In genomic region chr5:140402258-140403074, GRCh38 we compare ENCODE assay signal across 1 cellular context.
TF ChIP-seq lines count a peak whose summit lies in the region.

No MANE protein-coding gene starts in this region.

TF ChIP-seq in HepG2, 621 proteins besides CTCF, POLR2A, EP300 and RAD21 (continued from another document and continues in another):
- TF ChIP-seq, protein P1, sequence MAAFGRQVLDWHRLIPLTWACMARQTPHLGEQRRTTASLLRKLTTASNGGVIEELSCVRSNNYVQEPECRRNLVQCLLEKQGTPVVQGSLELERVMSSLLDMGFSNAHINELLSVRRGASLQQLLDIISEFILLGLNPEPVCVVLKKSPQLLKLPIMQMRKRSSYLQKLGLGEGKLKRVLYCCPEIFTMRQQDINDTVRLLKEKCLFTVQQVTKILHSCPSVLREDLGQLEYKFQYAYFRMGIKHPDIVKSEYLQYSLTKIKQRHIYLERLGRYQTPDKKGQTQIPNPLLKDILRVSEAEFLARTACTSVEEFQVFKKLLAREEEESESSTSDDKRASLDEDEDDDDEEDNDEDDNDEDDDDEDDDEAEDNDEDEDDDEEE (CRISPR knock-in tag; IDR thresholded peaks at IDR 0.05): no peak
- TF ChIP-seq ZNF510 (CRISPR knock-in tag; IDR thresholded peaks at IDR 0.05; ENCODE audit: low read depth) (no peak), HNF1A (IDR thresholded peaks at IDR 0.05; ENCODE audit: low read depth) (no peak), HNF1A (CRISPR knock-in tag; IDR thresholded peaks at IDR 0.05; ENCODE audit: borderline replicate concordance) (no peak), ZNF563 (CRISPR knock-in tag; IDR thresholded peaks at IDR 0.05) (no peak), ZNF441 (CRISPR knock-in tag; IDR thresholded peaks at IDR 0.05; ENCODE audit: borderline replicate concordance) (no peak; the same call in 1 of the 2 replicates), ZSCAN5A (CRISPR knock-in tag; IDR thresholded peaks at IDR 0.05; ENCODE audit: borderline replicate concordance) (no peak), SP140L (CRISPR knock-in tag; IDR thresholded peaks at IDR 0.05; ENCODE audit: borderline replicate concordance) (no peak), SRSF1 (optimal IDR thresholded peaks at IDR 0.05; ENCODE audit: low read depth, low read length) (peak; percentile 6), ZNF350 (CRISPR knock-in tag; IDR thresholded peaks at IDR 0.05; ENCODE audit: borderline replicate concordance, low read depth) (0 out of 2 replicates have a peak, but pooled peaks have one; percentile 5), ZBTB20 (CRISPR knock-in tag; IDR thresholded peaks at IDR 0.05; ENCODE audit: borderline replicate concordance, low read depth) (no peak), ZSCAN22 (CRISPR knock-in tag; IDR thresholded peaks at IDR 0.05) (no peak), NFIB (CRISPR knock-in tag; IDR thresholded peaks at IDR 0.05; ENCODE audit: borderline replicate concordance) (peak; percentile 49; the same call in 1 of the 2 replicates), GATA4 (IDR thresholded peaks at IDR 0.05; ENCODE audit: borderline replicate concordance, low read depth) (no peak), IRF1 (CRISPR knock-in tag; IDR thresholded peaks at IDR 0.05; ENCODE audit: low read depth) (0 out of 2 replicates have a peak, but pooled peaks have one; percentile 16), ZNF101 (CRISPR knock-in tag; IDR thresholded peaks at IDR 0.05; ENCODE audit: borderline replicate concordance, low read depth) (no peak), ATF1 (CRISPR knock-in tag; IDR thresholded peaks at IDR 0.05) (no peak), MED13 (CRISPR knock-in tag; IDR thresholded peaks at IDR 0.05) (no peak; the same call in 1 of the 2 replicates), KMT2A (CRISPR knock-in tag; IDR thresholded peaks at IDR 0.05) (no peak), ELF3 (CRISPR knock-in tag; IDR thresholded peaks at IDR 0.05) (0 out of 2 replicates have a peak, but pooled peaks have one; percentile 33), ZBTB2 (CRISPR knock-in tag; IDR thresholded peaks at IDR 0.05; ENCODE audit: low read depth) (no peak), ZNF124 (CRISPR knock-in tag; IDR thresholded peaks at IDR 0.05) (no peak), THAP8 (CRISPR knock-in tag; IDR thresholded peaks at IDR 0.05; ENCODE audit: borderline replicate concordance) (0 out of 2 replicates have a peak, but pooled peaks have one; percentile 77), NONO (IDR thresholded peaks at IDR 0.05) (no peak), NONO (CRISPR knock-in tag; conservative IDR thresholded peaks at IDR 0.05) (no peak), ZNF775 (CRISPR knock-in tag; IDR thresholded peaks at IDR 0.05; ENCODE audit: borderline replicate concordance) (no peak), TARDBP (CRISPR knock-in tag; IDR thresholded peaks at IDR 0.05) (peak; percentile 8; the same call in 1 of the 2 replicates), ZNF724P (CRISPR knock-in tag; IDR thresholded peaks at IDR 0.05; ENCODE audit: borderline replicate concordance) (no peak), ZNF770 (CRISPR knock-in tag; IDR thresholded peaks at IDR 0.05) (peak; percentile 77; the same call in 1 of the 2 replicates), ZNF772 (CRISPR knock-in tag; IDR thresholded peaks at IDR 0.05) (peak; percentile 32; the same call in 1 of the 2 replicates), ZNF746 (CRISPR knock-in tag; IDR thresholded peaks at IDR 0.05) (no peak; the same call in 1 of the 2 replicates), REPIN1 (CRISPR knock-in tag; IDR thresholded peaks at IDR 0.05; ENCODE audit: borderline replicate concordance, low read depth) (0 out of 2 replicates have a peak, but pooled peaks have one; percentile 57)
- TF ChIP-seq, protein P2, sequence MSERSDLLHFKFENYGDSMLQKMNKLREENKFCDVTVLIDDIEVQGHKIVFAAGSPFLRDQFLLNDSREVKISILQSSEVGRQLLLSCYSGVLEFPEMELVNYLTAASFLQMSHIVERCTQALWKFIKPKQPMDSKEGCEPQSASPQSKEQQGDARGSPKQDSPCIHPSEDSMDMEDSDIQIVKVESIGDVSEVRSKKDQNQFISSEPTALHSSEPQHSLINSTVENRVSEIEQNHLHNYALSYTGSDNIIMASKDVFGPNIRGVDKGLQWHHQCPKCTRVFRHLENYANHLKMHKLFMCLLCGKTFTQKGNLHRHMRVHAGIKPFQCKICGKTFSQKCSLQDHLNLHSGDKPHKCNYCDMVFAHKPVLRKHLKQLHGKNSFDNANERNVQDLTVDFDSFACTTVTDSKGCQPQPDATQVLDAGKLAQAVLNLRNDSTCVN (CRISPR knock-in tag; IDR thresholded peaks at IDR 0.05; ENCODE audit: borderline replicate concordance): no peak
- TF ChIP-seq, protein P3, sequence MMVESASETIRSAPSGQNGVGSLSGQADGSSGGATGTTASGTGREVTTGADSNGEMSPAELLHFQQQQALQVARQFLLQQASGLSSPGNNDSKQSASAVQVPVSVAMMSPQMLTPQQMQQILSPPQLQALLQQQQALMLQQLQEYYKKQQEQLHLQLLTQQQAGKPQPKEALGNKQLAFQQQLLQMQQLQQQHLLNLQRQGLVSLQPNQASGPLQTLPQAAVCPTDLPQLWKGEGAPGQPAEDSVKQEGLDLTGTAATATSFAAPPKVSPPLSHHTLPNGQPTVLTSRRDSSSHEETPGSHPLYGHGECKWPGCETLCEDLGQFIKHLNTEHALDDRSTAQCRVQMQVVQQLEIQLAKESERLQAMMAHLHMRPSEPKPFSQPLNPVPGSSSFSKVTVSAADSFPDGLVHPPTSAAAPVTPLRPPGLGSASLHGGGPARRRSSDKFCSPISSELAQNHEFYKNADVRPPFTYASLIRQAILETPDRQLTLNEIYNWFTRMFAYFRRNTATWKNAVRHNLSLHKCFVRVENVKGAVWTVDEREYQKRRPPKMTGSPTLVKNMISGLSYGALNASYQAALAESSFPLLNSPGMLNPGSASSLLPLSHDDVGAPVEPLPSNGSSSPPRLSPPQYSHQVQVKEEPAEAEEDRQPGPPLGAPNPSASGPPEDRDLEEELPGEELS (CRISPR knock-in tag; IDR thresholded peaks at IDR 0.05): 0 out of 2 replicates have a peak, but pooled peaks have one; percentile 15
- TF ChIP-seq, protein P4, sequence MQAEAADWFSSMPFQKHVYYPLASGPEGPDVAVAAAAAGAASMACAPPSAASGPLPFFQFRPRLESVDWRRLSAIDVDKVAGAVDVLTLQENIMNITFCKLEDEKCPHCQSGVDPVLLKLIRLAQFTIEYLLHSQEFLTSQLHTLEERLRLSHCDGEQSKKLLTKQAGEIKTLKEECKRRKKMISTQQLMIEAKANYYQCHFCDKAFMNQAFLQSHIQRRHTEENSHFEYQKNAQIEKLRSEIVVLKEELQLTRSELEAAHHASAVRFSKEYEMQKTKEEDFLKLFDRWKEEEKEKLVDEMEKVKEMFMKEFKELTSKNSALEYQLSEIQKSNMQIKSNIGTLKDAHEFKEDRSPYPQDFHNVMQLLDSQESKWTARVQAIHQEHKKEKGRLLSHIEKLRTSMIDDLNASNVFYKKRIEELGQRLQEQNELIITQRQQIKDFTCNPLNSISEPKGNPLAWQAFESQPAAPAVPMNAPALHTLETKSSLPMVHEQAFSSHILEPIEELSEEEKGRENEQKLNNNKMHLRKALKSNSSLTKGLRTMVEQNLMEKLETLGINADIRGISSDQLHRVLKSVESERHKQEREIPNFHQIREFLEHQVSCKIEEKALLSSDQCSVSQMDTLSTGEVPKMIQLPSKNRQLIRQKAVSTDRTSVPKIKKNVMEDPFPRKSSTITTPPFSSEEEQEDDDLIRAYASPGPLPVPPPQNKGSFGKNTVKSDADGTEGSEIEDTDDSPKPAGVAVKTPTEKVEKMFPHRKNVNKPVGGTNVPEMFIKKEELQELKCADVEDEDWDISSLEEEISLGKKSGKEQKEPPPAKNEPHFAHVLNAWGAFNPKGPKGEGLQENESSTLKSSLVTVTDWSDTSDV (CRISPR knock-in tag; IDR thresholded peaks at IDR 0.05): no peak; the same call in 1 of the 2 replicates
- TF ChIP-seq, protein P5, sequence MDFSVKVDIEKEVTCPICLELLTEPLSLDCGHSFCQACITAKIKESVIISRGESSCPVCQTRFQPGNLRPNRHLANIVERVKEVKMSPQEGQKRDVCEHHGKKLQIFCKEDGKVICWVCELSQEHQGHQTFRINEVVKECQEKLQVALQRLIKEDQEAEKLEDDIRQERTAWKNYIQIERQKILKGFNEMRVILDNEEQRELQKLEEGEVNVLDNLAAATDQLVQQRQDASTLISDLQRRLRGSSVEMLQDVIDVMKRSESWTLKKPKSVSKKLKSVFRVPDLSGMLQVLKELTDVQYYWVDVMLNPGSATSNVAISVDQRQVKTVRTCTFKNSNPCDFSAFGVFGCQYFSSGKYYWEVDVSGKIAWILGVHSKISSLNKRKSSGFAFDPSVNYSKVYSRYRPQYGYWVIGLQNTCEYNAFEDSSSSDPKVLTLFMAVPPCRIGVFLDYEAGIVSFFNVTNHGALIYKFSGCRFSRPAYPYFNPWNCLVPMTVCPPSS (IDR thresholded peaks at IDR 0.05): no peak
